Comparison of ENCODE assay signal across 9 cellular contexts in genomic region chr10:79381804-79382221, GRCh38. TPM values are rescaled to one million over a fixed set of nuclear protein-coding genes. Genes with fewer than 3 reads are reported as not detected.
DNase-seq lines count a peak whose midpoint lies in the region; ATAC-seq and TF ChIP-seq lines count a peak whose summit lies in the region.
"Had no signal": no experiment of that assay in that cellular context is flagged by ENCODE, and none has a peak within 500 bp of the region (broad histone marks: within the 10 kb centered on the region; RNA-seq: fewer than 3 reads in every experiment).

No MANE protein-coding gene starts in this region.

- no peaks in the 10 kb centered on the region for H3K36me3 ChIP-seq in WERI-Rb-1
- peaks cover 0 to 26% (median 19%) of the 10 kb centered on the region in 9 donors for H3K36me3 ChIP-seq in heart left ventricle
- H3K36me3 ChIP-seq in rectal smooth muscle tissue (ENCODE audit: control insufficient read depth, insufficient read depth, low read length) = peaks cover 5% of the 10 kb centered on the region

- no peaks in the 10 kb centered on the region for H3K9me3 ChIP-seq in WERI-Rb-1 (ENCODE audit: severe bottlenecking)
- H3K9me3 ChIP-seq in heart left ventricle = no peaks in the 10 kb centered on the region

- DNase-seq in ELR (ENCODE audit: low read depth) (peak; percentile 89), WERI-Rb-1 (peak; percentile 4), heart left ventricle (peak; percentile 73 to 89 (median 80)), KBM-7 (no peak)
- DNase-seq in activated CD4-positive, alpha-beta T cell treated with anti-CD3 and anti-CD28 coated beads for 36 hours = no peak
- DNase-seq: activated CD4-positive, alpha-beta T cell treated with anti-CD3 and anti-CD28 coated beads for 48 hours had no signal

- no peak for TF ChIP-seq POLR2A in heart left ventricle (IDR thresholded peaks at IDR 0.05)

- H3K36me3 Mint-ChIP-seq in activated CD4-positive, alpha-beta T cell treated with anti-CD3 and anti-CD28 coated beads for 36 hours (ENCODE audit: low read depth) = no peaks in the 10 kb centered on the region

- H3K4me3 ChIP-seq in WERI-Rb-1 (ENCODE audit: low read depth, low read length) = no peak overlapping the region
- no peak overlapping the region for H3K4me3 ChIP-seq in heart left ventricle
- H3K4me3 ChIP-seq in rectal smooth muscle tissue (ENCODE audit: low read length) = no peak overlapping the region

- no peaks in the 10 kb centered on the region for H3K4me1 Mint-ChIP-seq in activated CD4-positive, alpha-beta T cell treated with anti-CD3 and anti-CD28 coated beads for 36 hours

- no peaks in the 10 kb centered on the region for H3K27me3 Mint-ChIP-seq in activated CD4-positive, alpha-beta T cell treated with anti-CD3 and anti-CD28 coated beads for 36 hours

- ATAC-seq in heart left ventricle (peak; percentile 68 to 85 (median 75)), esophagus mucosa (no peak), GM19395 (IDR thresholded peaks at IDR 0.05; ENCODE audit: unreplicated experiment) (no peak)
- ATAC-seq in activated CD4-positive, alpha-beta T cell treated with anti-CD3 and anti-CD28 coated beads for 36 hours = no peak

- 19 to 35% (median 31%) methylated on average over 10 to 11 of the region's 11 CpGs for WGBS in heart left ventricle, 4 donors

- TF ChIP-seq CTCF in WERI-Rb-1 (IDR thresholded peaks at IDR 0.05; ENCODE audit: low read depth, low read length) = no peak
- no peak for TF ChIP-seq CTCF in heart left ventricle (IDR thresholded peaks at IDR 0.05)

- POLR2A ChIA-PET in activated CD4-positive, alpha-beta T cell treated with anti-CD3 and anti-CD28 coated beads for 36 hours (lab: Charles Lee) = no interaction called here

- H3K4me1 ChIP-seq in heart left ventricle (peaks cover 11 to 43% (median 39%) of the 10 kb centered on the region in 12 donors), rectal smooth muscle tissue (ENCODE audit: control insufficient read depth, insufficient read depth, low read length) (peaks cover 45% of the 10 kb centered on the region)

- in situ Hi-C loops in KBM-7 (cut with MboI; ENCODE audit: low pct_unique_long_range_greater_than_20kb, low sequenced_read_pairs) = loop anchor here (25.0 kb wide), 1 partner anchor 105 kb away; no protein-coding TSS in a partner anchor

- no peak overlapping the region for H3K27ac Mint-ChIP-seq in activated CD4-positive, alpha-beta T cell treated with anti-CD3 and anti-CD28 coated beads for 36 hours

- no peaks in the 10 kb centered on the region for H3K9me3 Mint-ChIP-seq in activated CD4-positive, alpha-beta T cell treated with anti-CD3 and anti-CD28 coated beads for 36 hours (ENCODE audit: low read depth)

- H3K27me3 ChIP-seq in WERI-Rb-1 (ENCODE audit: insufficient read depth, low read depth, severe bottlenecking) (no peaks in the 10 kb centered on the region), heart left ventricle (no peaks in the 10 kb centered on the region), rectal smooth muscle tissue (ENCODE audit: control insufficient read depth, insufficient read depth, low read length) (no peaks in the 10 kb centered on the region)

- CTCF ChIA-PET in activated CD4-positive, alpha-beta T cell treated with anti-CD3 and anti-CD28 coated beads for 36 hours (lab: Charles Lee) = no interaction called here

- no peak overlapping the region for H3K4me3 Mint-ChIP-seq in activated CD4-positive, alpha-beta T cell treated with anti-CD3 and anti-CD28 coated beads for 36 hours

- no peak overlapping the region for H3K9ac ChIP-seq in rectal smooth muscle tissue (ENCODE audit: low read length)

- intact Hi-C loops in heart left ventricle (cut with DNase I) = loop anchor here in 3 of 10 donors (2.0 to 10.0 kb wide), 3 partner anchors 63 to 65 kb away; partner anchors contain the start of gene ZCCHC24 (in 2 of the 3)
- intact Hi-C loops in activated CD4-positive, alpha-beta T cell treated with anti-CD3 and anti-CD28 coated beads for 36 hours (cut with DNase I, micrococcal nuclease) = no loop called here

- no peak overlapping the region for H3K27ac ChIP-seq in WERI-Rb-1
- peak overlapping the region in 10 of 12 donors; percentile 51 to 84 (median 68) for H3K27ac ChIP-seq in heart left ventricle
- H3K27ac ChIP-seq in rectal smooth muscle tissue (ENCODE audit: low read depth, low read length) = peak overlapping the region; percentile 92

RNA-seq across cellular contexts. Expression of gene PPIF, which starts 34.5 kb away (rescaled TPM):
- total RNA-seq in heart left ventricle = 100 to 1,000 TPM in 8 of 9 donors, 10 to 100 TPM in 1; 86.3 to 180 (median 128) TPM
- polyA plus RNA-seq in heart left ventricle = 100 to 1,000 TPM in 1 of 2 donors, 10 to 100 TPM in 1; 82.8 to 193 TPM
- total RNA-seq in esophagus mucosa = 77.8 TPM
- 10 to 100 TPM; 92.3 to 96.1 TPM for total RNA-seq in activated CD4-positive, alpha-beta T cell treated with anti-CD3 and anti-CD28 coated beads for 36 hours

Comparison
In these comparisons a context has a peak if more than half of its experiments do, and no peak if none do; other contexts are left out.
1. DNase-seq: peak in ELR (single experiment), WERI-Rb-1 (single experiment) and heart left ventricle (5 of 5); none in activated CD4-positive, alpha-beta T cell treated with anti-CD3 and anti-CD28 coated beads for 36 hours (single experiment) and KBM-7 (single experiment).
2. ATAC-seq: peak in heart left ventricle (4 of 4); none in esophagus mucosa (single experiment), activated CD4-positive, alpha-beta T cell treated with anti-CD3 and anti-CD28 coated beads for 36 hours (single experiment) and GM19395 (single experiment).